In the genomic region with DNA sequence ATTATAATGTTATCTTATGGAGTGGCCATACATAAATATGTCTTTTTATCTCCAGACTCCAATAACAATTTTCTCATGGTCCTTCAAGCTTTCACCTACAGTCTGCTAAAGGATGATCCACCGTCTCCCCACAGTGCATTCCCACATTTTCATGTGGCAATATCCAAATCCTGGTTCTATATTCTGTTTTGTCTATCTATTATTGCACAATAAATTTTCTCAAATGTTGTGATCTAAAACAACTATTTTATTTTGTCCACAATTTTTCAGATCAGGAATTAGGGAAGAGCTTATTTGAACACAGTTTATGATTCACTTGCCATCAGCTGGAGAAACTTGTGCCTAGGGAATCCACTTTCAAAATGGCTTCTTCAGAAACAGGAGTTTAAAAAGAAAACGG, we compare ENCODE assay signal across 6 cellular contexts.
"Had no signal": no experiment of that assay in that cellular context is flagged by ENCODE, and none has a peak within 500 bp of the region (broad histone marks: within the 10 kb centered on the region; RNA-seq: fewer than 3 reads in every experiment).

No MANE protein-coding gene starts in this region.

- H3K4me3 Mint-ChIP-seq: H9 had no signal

- H3K4me1 Mint-ChIP-seq: H9 had no signal

- DNase-seq: GOT3, H9, HCEC 1CT, KG1 had no signal

- FAIRE-seq: H54, HTR-8/SVneo had no signal

- H3K27ac Mint-ChIP-seq: H9 had no signal
